ENCODE assay signal across 9 cellular contexts in the genomic region with DNA sequence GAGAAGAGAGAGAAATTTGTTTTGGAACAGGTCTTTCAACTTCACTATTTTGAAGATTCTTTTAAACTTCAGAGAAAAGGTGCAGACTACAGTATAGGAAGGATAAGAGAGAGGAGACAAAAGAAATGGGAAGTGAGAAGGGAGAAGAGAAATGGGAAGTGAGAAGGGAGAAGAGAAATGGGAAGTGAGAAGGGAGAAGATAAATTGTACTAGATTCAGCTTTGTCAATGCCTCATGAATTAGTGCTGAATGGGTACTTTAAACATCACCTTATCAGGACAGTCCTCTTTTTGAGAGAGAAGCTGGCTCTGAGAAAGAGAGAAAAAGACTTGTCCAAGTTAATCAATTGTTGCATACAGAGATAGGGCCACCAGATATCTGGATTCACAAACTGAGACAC. TPM values are rescaled to one million over a fixed set of nuclear protein-coding genes. Genes with fewer than 3 reads are reported as not detected.
A peak's percentile ranks its signal among the peaks of the same experiment; 100 is the strongest.
DNase-seq lines count a peak whose midpoint lies in the region; ATAC-seq and TF ChIP-seq lines count a peak whose summit lies in the region.
"Had no signal": no experiment of that assay in that cellular context is flagged by ENCODE, and none has a peak within 500 bp of the region (broad histone marks: within the 10 kb centered on the region; RNA-seq: fewer than 3 reads in every experiment).

No MANE protein-coding gene starts in this region.

- H3K4me3 ChIP-seq in SK-N-SH (ENCODE audit: low read depth in 2 of 2, low read length in 1 of 2) (peak overlapping the region; percentile 61 to 70; a peak in 3 of 4 replicates), KMS-11 (IDR thresholded peaks at IDR 0.05; ENCODE audit: insufficient read depth, low read depth, low read length) (no peak overlapping the region), epithelial cell of esophagus (ENCODE audit: low read length) (peak overlapping the region; percentile 58), rectal smooth muscle tissue (ENCODE audit: low read length) (peak overlapping the region; percentile 63)

- POLR2A ChIA-PET in SK-N-SH (lab: Yijun Ruan, JAX), result no interaction called here

- no peak overlapping the region for H3K27ac ChIP-seq in SK-N-SH (ENCODE audit: low read depth in 2 of 2, low read length in 1 of 2)
- H3K27ac ChIP-seq in KMS-11, result no peak overlapping the region
- peak overlapping the region; percentile 86 for H3K27ac ChIP-seq in rectal smooth muscle tissue (ENCODE audit: low read depth, low read length)
- H3K27ac ChIP-seq in substantia nigra (ENCODE audit: low read depth, low read length, poor library complexity, severe bottlenecking), result no peak overlapping the region
- H3K27ac ChIP-seq: 22Rv1 had no signal

- H3K36me3 ChIP-seq in SK-N-SH (replicated peaks in 1 of 2; ENCODE audit: control insufficient read depth in 1 of 2, insufficient read depth in 2 of 2, low read length in 1 of 2), result no peaks in the 10 kb centered on the region
- no peaks in the 10 kb centered on the region for H3K36me3 ChIP-seq in KMS-11 (ENCODE audit: insufficient read depth)
- H3K36me3 ChIP-seq in rectal smooth muscle tissue (ENCODE audit: control insufficient read depth, insufficient read depth, low read length), result no peaks in the 10 kb centered on the region

- no peak for TF ChIP-seq CTCF in SK-N-SH (IDR thresholded peaks at IDR 0.05)
- no peak for TF ChIP-seq CTCF in KMS-11 (conservative IDR thresholded peaks at IDR 0.05; ENCODE audit: low read depth, low read length)
- no peak for TF ChIP-seq CTCF in epithelial cell of esophagus (IDR thresholded peaks at IDR 0.05; ENCODE audit: insufficient read depth, low read depth, low read length, missing control alignments)

- H3K27me3 ChIP-seq in SK-N-SH (ENCODE audit: insufficient read depth) (peaks cover 12% of the 10 kb centered on the region; the same call in 1 of the 2 replicates), KMS-11 (ENCODE audit: insufficient read depth, low read depth) (peaks cover 10% of the 10 kb centered on the region), rectal smooth muscle tissue (ENCODE audit: control insufficient read depth, insufficient read depth, low read length) (no peaks in the 10 kb centered on the region)

- DNase-seq in SK-N-SH (no peak), epithelial cell of esophagus (ENCODE audit: low read depth) (no peak), substantia nigra (lab: John Stamatoyannopoulos, UW) (no peak), GM19238 (ENCODE audit: insufficient read length, low spot score) (no peak)
- DNase-seq in activated CD8-positive, alpha-beta memory T cell treated with anti-CD3 and anti-CD28 coated beads, Interleukin-2, amount 50 U/mL, for 4 hours, result no peak

- no peak overlapping the region for H3K9ac ChIP-seq in SK-N-SH
- no peak overlapping the region for H3K9ac ChIP-seq in KMS-11
- H3K9ac ChIP-seq in rectal smooth muscle tissue (ENCODE audit: low read length), result no peak overlapping the region

- H2AFZ ChIP-seq in SK-N-SH (ENCODE audit: low read depth) (no peak overlapping the region), KMS-11 (ENCODE audit: low read depth) (peak overlapping the region; percentile 92; the same call in 1 of the 2 replicates)

- H3K9me3 ChIP-seq in SK-N-SH, result no peaks in the 10 kb centered on the region

- H4K20me1 ChIP-seq in SK-N-SH (ENCODE audit: insufficient read depth) (no peaks in the 10 kb centered on the region), KMS-11 (ENCODE audit: insufficient read depth) (no peaks in the 10 kb centered on the region)

- TF ChIP-seq RAD21 in SK-N-SH (IDR thresholded peaks at IDR 0.05; ENCODE audit: low read length), result no peak

- H3K4me2 ChIP-seq in SK-N-SH, result peak overlapping the region; percentile 90
- peak overlapping the region; percentile 76; the same call in 1 of the 2 replicates for H3K4me2 ChIP-seq in KMS-11

- no peak for TF ChIP-seq EP300 in SK-N-SH (IDR thresholded peaks at IDR 0.05; ENCODE audit: borderline replicate concordance in 1 of 2, low read depth in 1 of 2, low read length in 1 of 2)

- H3F3A ChIP-seq in SK-N-SH (replicated peaks; ENCODE audit: insufficient read depth), result peaks cover 7% of the 10 kb centered on the region

- CTCF ChIA-PET in SK-N-SH (lab: Yijun Ruan, JAX), result interaction anchor here (0.7 to 0.9 kb wide), 4 partner anchors 28 to 134 kb away, joined by 3 to 4 read pairs (median 3); no protein-coding TSS in a partner anchor

- H3K4me1 ChIP-seq in SK-N-SH (ENCODE audit: control insufficient read depth in 1 of 2, insufficient read depth in 2 of 2, low read depth in 1 of 2, low read length in 1 of 2) (peaks cover 0 to 10% of the 10 kb centered on the region in 2 experiments; a peak in 1 of 4 replicates), KMS-11 (ENCODE audit: low read depth, poor library complexity, severe bottlenecking) (peaks cover 9% of the 10 kb centered on the region), rectal smooth muscle tissue (ENCODE audit: control insufficient read depth, insufficient read depth, low read length) (peaks cover 11% of the 10 kb centered on the region)

- ATAC-seq in SK-N-SH treated with all-trans-retinoic acid at 6 μM for 48 hours, result no peak

- H3K79me2 ChIP-seq in SK-N-SH (ENCODE audit: insufficient read depth), result no peaks in the 10 kb centered on the region
- H3K79me2 ChIP-seq in KMS-11 (ENCODE audit: insufficient read depth, low read depth), result no peaks in the 10 kb centered on the region

- H3K9me2 ChIP-seq in SK-N-SH, result no peaks in the 10 kb centered on the region

TF ChIP-seq in SK-N-SH, 30 proteins besides CTCF, POLR2A, EP300 and RAD21 (continues in another document):
- TF ChIP-seq JUND (IDR thresholded peaks at IDR 0.05) (no peak), CHD2 (IDR thresholded peaks at IDR 0.05; ENCODE audit: low read length, partially characterized antibody) (no peak), FOXM1 (IDR thresholded peaks at IDR 0.05; ENCODE audit: low read depth) (no peak), MEF2A (IDR thresholded peaks at IDR 0.05; ENCODE audit: borderline replicate concordance, low read depth) (no peak), RFX5 (IDR thresholded peaks at IDR 0.05; ENCODE audit: low read length) (no peak), MXI1 (IDR thresholded peaks at IDR 0.05; ENCODE audit: low read depth, low read length) (no peak), EZH2phosphoT487 (IDR thresholded peaks at IDR 0.05; ENCODE audit: borderline replicate concordance, low read depth) (no peak), POLR2AphosphoS5 (IDR thresholded peaks at IDR 0.05; ENCODE audit: low read depth, low read length) (no peak), NRF1 (IDR thresholded peaks at IDR 0.05; ENCODE audit: low read depth, low read length) (no peak)
- TF ChIP-seq, protein P1, sequence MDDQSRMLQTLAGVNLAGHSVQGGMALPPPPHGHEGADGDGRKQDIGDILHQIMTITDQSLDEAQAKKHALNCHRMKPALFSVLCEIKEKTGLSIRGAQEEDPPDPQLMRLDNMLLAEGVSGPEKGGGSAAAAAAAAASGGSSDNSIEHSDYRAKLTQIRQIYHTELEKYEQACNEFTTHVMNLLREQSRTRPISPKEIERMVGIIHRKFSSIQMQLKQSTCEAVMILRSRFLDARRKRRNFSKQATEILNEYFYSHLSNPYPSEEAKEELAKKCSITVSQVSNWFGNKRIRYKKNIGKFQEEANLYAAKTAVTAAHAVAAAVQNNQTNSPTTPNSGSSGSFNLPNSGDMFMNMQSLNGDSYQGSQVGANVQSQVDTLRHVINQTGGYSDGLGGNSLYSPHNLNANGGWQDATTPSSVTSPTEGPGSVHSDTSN (IDR thresholded peaks at IDR 0.05), result no peak
- TF ChIP-seq, protein P2, sequence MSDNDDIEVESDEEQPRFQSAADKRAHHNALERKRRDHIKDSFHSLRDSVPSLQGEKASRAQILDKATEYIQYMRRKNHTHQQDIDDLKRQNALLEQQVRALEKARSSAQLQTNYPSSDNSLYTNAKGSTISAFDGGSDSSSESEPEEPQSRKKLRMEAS (IDR thresholded peaks at IDR 0.05; ENCODE audit: low read depth), result no peak

TF ChIP-seq in SK-N-SH treated with all-trans-retinoic acid at 6 μM for 48 hours, 23 proteins besides CTCF, POLR2A, EP300 and RAD21:
- no peak for TF ChIP-seq ZNF70 (CRISPR knock-in tag; IDR thresholded peaks at IDR 0.05)
- TF ChIP-seq, protein P3, sequence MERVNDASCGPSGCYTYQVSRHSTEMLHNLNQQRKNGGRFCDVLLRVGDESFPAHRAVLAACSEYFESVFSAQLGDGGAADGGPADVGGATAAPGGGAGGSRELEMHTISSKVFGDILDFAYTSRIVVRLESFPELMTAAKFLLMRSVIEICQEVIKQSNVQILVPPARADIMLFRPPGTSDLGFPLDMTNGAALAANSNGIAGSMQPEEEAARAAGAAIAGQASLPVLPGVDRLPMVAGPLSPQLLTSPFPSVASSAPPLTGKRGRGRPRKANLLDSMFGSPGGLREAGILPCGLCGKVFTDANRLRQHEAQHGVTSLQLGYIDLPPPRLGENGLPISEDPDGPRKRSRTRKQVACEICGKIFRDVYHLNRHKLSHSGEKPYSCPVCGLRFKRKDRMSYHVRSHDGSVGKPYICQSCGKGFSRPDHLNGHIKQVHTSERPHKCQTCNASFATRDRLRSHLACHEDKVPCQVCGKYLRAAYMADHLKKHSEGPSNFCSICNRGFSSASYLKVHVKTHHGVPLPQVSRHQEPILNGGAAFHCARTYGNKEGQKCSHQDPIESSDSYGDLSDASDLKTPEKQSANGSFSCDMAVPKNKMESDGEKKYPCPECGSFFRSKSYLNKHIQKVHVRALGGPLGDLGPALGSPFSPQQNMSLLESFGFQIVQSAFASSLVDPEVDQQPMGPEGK (CRISPR knock-in tag; IDR thresholded peaks at IDR 0.05; ENCODE audit: borderline replicate concordance), result no peak
- TF ChIP-seq, protein P4, sequence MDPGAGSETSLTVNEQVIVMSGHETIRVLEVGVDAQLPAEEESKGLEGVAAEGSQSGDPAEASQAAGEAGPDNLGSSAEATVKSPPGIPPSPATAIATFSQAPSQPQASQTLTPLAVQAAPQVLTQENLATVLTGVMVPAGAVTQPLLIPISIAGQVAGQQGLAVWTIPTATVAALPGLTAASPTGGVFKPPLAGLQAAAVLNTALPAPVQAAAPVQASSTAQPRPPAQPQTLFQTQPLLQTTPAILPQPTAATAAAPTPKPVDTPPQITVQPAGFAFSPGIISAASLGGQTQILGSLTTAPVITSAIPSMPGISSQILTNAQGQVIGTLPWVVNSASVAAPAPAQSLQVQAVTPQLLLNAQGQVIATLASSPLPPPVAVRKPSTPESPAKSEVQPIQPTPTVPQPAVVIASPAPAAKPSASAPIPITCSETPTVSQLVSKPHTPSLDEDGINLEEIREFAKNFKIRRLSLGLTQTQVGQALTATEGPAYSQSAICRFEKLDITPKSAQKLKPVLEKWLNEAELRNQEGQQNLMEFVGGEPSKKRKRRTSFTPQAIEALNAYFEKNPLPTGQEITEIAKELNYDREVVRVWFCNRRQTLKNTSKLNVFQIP (CRISPR knock-in tag; IDR thresholded peaks at IDR 0.05; ENCODE audit: borderline replicate concordance, low read depth), result no peak
- no peak for TF ChIP-seq ZC3H10 (CRISPR knock-in tag; IDR thresholded peaks at IDR 0.05)
- TF ChIP-seq ARNTL (CRISPR knock-in tag; IDR thresholded peaks at IDR 0.05; ENCODE audit: borderline replicate concordance, low read depth), result no peak
- no peak for TF ChIP-seq ZNF8 (CRISPR knock-in tag; IDR thresholded peaks at IDR 0.05)
- no peak for TF ChIP-seq ISL1 (CRISPR knock-in tag; IDR thresholded peaks at IDR 0.05)
TF ChIP-seq in SK-N-SH treated with all-trans-retinoic acid at 6 μM for 48 hours: peak in this region for 0.

RNA-seq across cellular contexts. Expression of a gene that starts 1.0 kb away (rescaled TPM):
- polyA plus RNA-seq in SK-N-SH (2012; rRNA removed), result 2.8 and 3.3 TPM in 2 replicates
- polyA plus RNA-seq in SK-N-SH (2012; cell fraction: cytosol; rRNA removed), result 3.9 and 5.2 TPM in 2 replicates
- polyA plus RNA-seq in SK-N-SH (2012; cell fraction: nucleus; rRNA removed), result 1.7 and 3.5 TPM in 2 replicates
